1 cellular context compared by ENCODE assay signal in genomic region chr19:45952691-45953505, GRCh38.
TF ChIP-seq lines count a peak whose summit lies in the region.

No MANE protein-coding gene starts in this region.

TF ChIP-seq in K562, 482 proteins besides CTCF, POLR2A, EP300 and RAD21 (continued from another document and continues in another):
- TF ChIP-seq PATZ1 (CRISPR knock-in tag; IDR thresholded peaks at IDR 0.05; ENCODE audit: borderline replicate concordance): no peak
- TF ChIP-seq MCM3 (IDR thresholded peaks at IDR 0.05): no peak
- TF ChIP-seq REST (CRISPR knock-in tag; IDR thresholded peaks at IDR 0.05; ENCODE audit: low read depth): peak; percentile 99
- no peak for TF ChIP-seq HINFP (tag; conservative IDR thresholded peaks at IDR 0.05; ENCODE audit: low read depth)
- no peak for TF ChIP-seq TAF7 (tag; IDR thresholded peaks at IDR 0.05)
- no peak for TF ChIP-seq NR2C1 (IDR thresholded peaks at IDR 0.05)
- TF ChIP-seq NR2C1 (tag; IDR thresholded peaks at IDR 0.05): no peak
- TF ChIP-seq MNT (conservative IDR thresholded peaks at IDR 0.05): peak; percentile 55 to 83; a peak in 3 of 4 replicates
- TF ChIP-seq ZBTB17 (CRISPR knock-in tag; IDR thresholded peaks at IDR 0.05): no peak
- no peak for TF ChIP-seq E2F3 (CRISPR knock-in tag; IDR thresholded peaks at IDR 0.05)
- no peak for TF ChIP-seq E2F5 (CRISPR knock-in tag; IDR thresholded peaks at IDR 0.05)
- TF ChIP-seq CXXC5 (CRISPR knock-in tag; IDR thresholded peaks at IDR 0.05): peak; percentile 66
- TF ChIP-seq PHTF2 (CRISPR knock-in tag; IDR thresholded peaks at IDR 0.05): no peak
- TF ChIP-seq ZFP91 (CRISPR knock-in tag; IDR thresholded peaks at IDR 0.05): no peak
- peak in 1 of 2 experiments; percentile 56; a peak in 1 of 4 replicates for TF ChIP-seq CSDE1 (IDR thresholded peaks at IDR 0.05)
- no peak for TF ChIP-seq ZNF695 (CRISPR knock-in tag; IDR thresholded peaks at IDR 0.05)
- peak in 1 of 2 experiments; percentile 90 for TF ChIP-seq AFF1 (IDR thresholded peaks at IDR 0.05; ENCODE audit: low read depth in 1 of 2, partially characterized antibody in 2 of 2)
- no peak for TF ChIP-seq KDM4B (IDR thresholded peaks at IDR 0.05; ENCODE audit: borderline replicate concordance in 2 of 2, low read depth in 1 of 2)
- no peak for TF ChIP-seq THRA (IDR thresholded peaks at IDR 0.05)
- no peak for TF ChIP-seq CEBPG (CRISPR knock-in tag; IDR thresholded peaks at IDR 0.05)
- no peak for TF ChIP-seq CEBPG (tag; conservative IDR thresholded peaks at IDR 0.05 in 1 of 2, IDR thresholded peaks at IDR 0.05 in 1 of 2)
- TF ChIP-seq USF2 (CRISPR knock-in tag; IDR thresholded peaks at IDR 0.05): peak; percentile 10; the same call in 1 of the 2 replicates
- TF ChIP-seq POLR2H (tag; IDR thresholded peaks at IDR 0.05; ENCODE audit: low read depth): no peak
- TF ChIP-seq DMBX1 (CRISPR knock-in tag; IDR thresholded peaks at IDR 0.05; ENCODE audit: borderline replicate concordance): peak; percentile 52; the same call in 1 of the 2 replicates
- no peak for TF ChIP-seq ZNF311 (CRISPR knock-in tag; IDR thresholded peaks at IDR 0.05)
- TF ChIP-seq SETDB1 (IDR thresholded peaks at IDR 0.05; ENCODE audit: low read length): no peak
- no peak for TF ChIP-seq ZNF324 (CRISPR knock-in tag; IDR thresholded peaks at IDR 0.05)
- TF ChIP-seq MTF1 (CRISPR knock-in tag; IDR thresholded peaks at IDR 0.05; ENCODE audit: borderline replicate concordance): no peak
- peak; percentile 54; the same call in 1 of the 2 replicates for TF ChIP-seq ZNF263 (CRISPR knock-in tag; IDR thresholded peaks at IDR 0.05; ENCODE audit: borderline replicate concordance)
- TF ChIP-seq YY1 (IDR thresholded peaks at IDR 0.05; ENCODE audit: borderline replicate concordance in 1 of 3, control insufficient read depth in 1 of 3, extremely low read depth in 1 of 3, insufficient read depth in 3 of 3, insufficient read length in 1 of 3, insufficient replicate concordance in 2 of 3, low read depth in 1 of 3, low read length in 2 of 3): peak in 1 of 3 experiments; percentile 24
- TF ChIP-seq PRDM10 (IDR thresholded peaks at IDR 0.05; ENCODE audit: partially characterized antibody): no peak
- 0 out of 2 replicates have a peak, but pooled peaks have one; percentile 80 for TF ChIP-seq XRCC5 (IDR thresholded peaks at IDR 0.05; ENCODE audit: low read depth, low read length)
- no peak for TF ChIP-seq TBL1XR1 (IDR thresholded peaks at IDR 0.05; ENCODE audit: low read length in 2 of 2)
- TF ChIP-seq CGGBP1 (CRISPR knock-in tag; IDR thresholded peaks at IDR 0.05): no peak
- TF ChIP-seq GATAD2A (IDR thresholded peaks at IDR 0.05): no peak
